In the genomic region with DNA sequence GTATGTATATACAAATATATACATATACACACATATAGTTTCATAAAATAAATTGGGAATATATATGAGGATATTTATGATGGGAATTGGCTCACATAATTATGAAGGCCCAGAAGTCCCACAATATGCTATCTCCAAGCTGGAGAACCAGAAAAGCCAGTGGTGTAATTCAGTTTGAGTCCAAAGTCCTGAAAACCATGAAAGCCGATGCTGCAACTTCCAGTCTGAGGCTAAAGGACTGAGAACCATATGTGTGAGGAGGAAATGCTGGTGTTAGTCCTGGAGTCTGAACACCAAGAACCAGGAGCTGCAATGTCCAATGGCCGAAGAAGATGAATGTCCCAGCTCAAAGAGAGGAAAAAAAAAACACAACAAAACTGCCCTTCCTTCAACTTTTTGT, we compare ENCODE assay signal across 18 cellular contexts.
DNase-seq lines count a peak whose midpoint lies in the region; TF ChIP-seq lines count a peak whose summit lies in the region.
"Had no signal": no experiment of that assay in that cellular context is flagged by ENCODE, and none has a peak within 500 bp of the region (broad histone marks: within the 10 kb centered on the region; RNA-seq: fewer than 3 reads in every experiment).

No MANE protein-coding gene starts in this region.

- H3K4me1 ChIP-seq in hepatocyte (ENCODE audit: insufficient read depth) = no peaks in the 10 kb centered on the region
- no peaks in the 10 kb centered on the region for H3K4me1 ChIP-seq in liver (ENCODE audit: control insufficient read depth in 4 of 4, insufficient read depth in 4 of 4, low read length in 3 of 4)
- H3K4me1 ChIP-seq: Caco-2 had no signal

- 77% methylated on average over 2 of the region's 2 CpGs for WGBS in hepatocyte (ENCODE audit: low lambda C conversion rate, missing lambda C conversion rate)
- WGBS in liver = 59% methylated on average over 2 of the region's 2 CpGs

- H3K36me3 ChIP-seq in hepatocyte (replicated peaks; ENCODE audit: insufficient read depth, low read depth) = no peaks in the 10 kb centered on the region
- no peaks in the 10 kb centered on the region for H3K36me3 ChIP-seq in liver (ENCODE audit: control insufficient read depth in 4 of 4, insufficient read depth in 3 of 4, low read depth in 1 of 4, low read length in 3 of 4)

- H3K4me3 ChIP-seq in hepatocyte (no peak overlapping the region), liver (ENCODE audit: low read depth in 1 of 3, low read length in 3 of 3) (no peak overlapping the region)
- H3K4me3 ChIP-seq: GM12878 had no signal

- no peaks in the 10 kb centered on the region for H3K9me3 Mint-ChIP-seq in type B pancreatic cell
- H3K9me3 Mint-ChIP-seq: CD4-positive, alpha-beta T cell; H9 had no signal

- no peak overlapping the region for H2AFZ ChIP-seq in hepatocyte

- H3K4me1 Mint-ChIP-seq in type B pancreatic cell (ENCODE audit: unreplicated experiment) = no peaks in the 10 kb centered on the region
- H3K4me1 Mint-ChIP-seq: H9, IgD-negative memory B cell had no signal

- H3K27ac Mint-ChIP-seq in type B pancreatic cell = no peak overlapping the region
- H3K27ac Mint-ChIP-seq: CD4-positive, alpha-beta T cell; H9; IgD-negative memory B cell had no signal

- H3K4me3 Mint-ChIP-seq in type B pancreatic cell = no peak overlapping the region
- H3K4me3 Mint-ChIP-seq: CD4-positive, alpha-beta T cell; H9; IgD-negative memory B cell had no signal

- TF ChIP-seq RAD21 in liver (IDR thresholded peaks at IDR 0.05) = no peak

- H3K9me2 ChIP-seq in hepatocyte (replicated peaks; ENCODE audit: insufficient read depth) = no peaks in the 10 kb centered on the region

- H3K36me3 Mint-ChIP-seq in type B pancreatic cell = no peaks in the 10 kb centered on the region

- H3K27ac ChIP-seq in hepatocyte (no peak overlapping the region), liver (ENCODE audit: low read depth in 1 of 2, low read length in 2 of 2) (no peak overlapping the region)
- H3K27ac ChIP-seq: C4-2B had no signal

- H3K27me3 ChIP-seq in hepatocyte = no peaks in the 10 kb centered on the region
- no peaks in the 10 kb centered on the region for H3K27me3 ChIP-seq in liver (ENCODE audit: control insufficient read depth in 4 of 4, insufficient read depth in 4 of 4, low read length in 3 of 4)

- no peak for TF ChIP-seq CTCF in hepatocyte (IDR thresholded peaks at IDR 0.05; ENCODE audit: poor library complexity)
- no peak for TF ChIP-seq CTCF in liver (IDR thresholded peaks at IDR 0.05; ENCODE audit: low read depth, low read length, missing input control)
- no peak for TF ChIP-seq CTCF in type B pancreatic cell (conservative IDR thresholded peaks at IDR 0.05)

- no peak overlapping the region for H3K9ac ChIP-seq in liver (ENCODE audit: low read depth in 1 of 2, low read length in 2 of 2)

- no peaks in the 10 kb centered on the region for H3K27me3 Mint-ChIP-seq in type B pancreatic cell
- H3K27me3 Mint-ChIP-seq: CD4-positive, alpha-beta T cell; IgD-negative memory B cell had no signal

- H3K9me3 ChIP-seq in hepatocyte (ENCODE audit: low read depth) = no peaks in the 10 kb centered on the region
- no peaks in the 10 kb centered on the region for H3K9me3 ChIP-seq in liver (ENCODE audit: control insufficient read depth in 4 of 4, low read length in 3 of 4)
- H3K9me3 ChIP-seq: Caco-2 had no signal

- no peaks in the 10 kb centered on the region for H3K79me2 ChIP-seq in hepatocyte

- H4K20me1 ChIP-seq in hepatocyte (ENCODE audit: insufficient read depth, poor library complexity, severe bottlenecking) = no peaks in the 10 kb centered on the region

- no peak overlapping the region for H3K4me2 ChIP-seq in hepatocyte

- DNase-seq in HuH-7 (ENCODE audit: low spot score) (peak; percentile 28), hepatocyte (ENCODE audit: low spot score) (peak; percentile 44), mucosa of gallbladder (ENCODE audit: low spot score) (peak; percentile 29), A172 (ENCODE audit: low spot score) (no peak), NCI-H2171 treated with DMSO at 0.1 percent for 48 hours (lab: John Stamatoyannopoulos, UW) (no peak), type B pancreatic cell (ENCODE audit: extremely low spot score, unreplicated experiment) (no peak)
- DNase-seq: ACHN; CD4-positive, alpha-beta T cell; DMS153; DND-41; EL; H9; KBM-7 had no signal

TF ChIP-seq in liver, 16 proteins besides CTCF, POLR2A, EP300 and RAD21:
- peak; percentile 45 to 69 for TF ChIP-seq HNF4A (conservative IDR thresholded peaks at IDR 0.05)
- TF ChIP-seq, protein P1, sequence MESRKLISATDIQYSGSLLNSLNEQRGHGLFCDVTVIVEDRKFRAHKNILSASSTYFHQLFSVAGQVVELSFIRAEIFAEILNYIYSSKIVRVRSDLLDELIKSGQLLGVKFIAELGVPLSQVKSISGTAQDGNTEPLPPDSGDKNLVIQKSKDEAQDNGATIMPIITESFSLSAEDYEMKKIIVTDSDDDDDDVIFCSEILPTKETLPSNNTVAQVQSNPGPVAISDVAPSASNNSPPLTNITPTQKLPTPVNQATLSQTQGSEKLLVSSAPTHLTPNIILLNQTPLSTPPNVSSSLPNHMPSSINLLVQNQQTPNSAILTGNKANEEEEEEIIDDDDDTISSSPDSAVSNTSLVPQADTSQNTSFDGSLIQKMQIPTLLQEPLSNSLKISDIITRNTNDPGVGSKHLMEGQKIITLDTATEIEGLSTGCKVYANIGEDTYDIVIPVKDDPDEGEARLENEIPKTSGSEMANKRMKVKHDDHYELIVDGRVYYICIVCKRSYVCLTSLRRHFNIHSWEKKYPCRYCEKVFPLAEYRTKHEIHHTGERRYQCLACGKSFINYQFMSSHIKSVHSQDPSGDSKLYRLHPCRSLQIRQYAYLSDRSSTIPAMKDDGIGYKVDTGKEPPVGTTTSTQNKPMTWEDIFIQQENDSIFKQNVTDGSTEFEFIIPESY (IDR thresholded peaks at IDR 0.05) = no peak

Comparison
In these comparisons a context has a peak if more than half of its experiments do, and no peak if none do; other contexts are left out.
1. DNase-seq: peak in HuH-7 (single experiment), hepatocyte (single experiment) and mucosa of gallbladder (single experiment); none in A172 (single experiment), NCI-H2171 treated with DMSO at 0.1 percent for 48 hours (single experiment) and type B pancreatic cell (single experiment).